ENCODE assay signal across 8 cellular contexts in the genomic region with DNA sequence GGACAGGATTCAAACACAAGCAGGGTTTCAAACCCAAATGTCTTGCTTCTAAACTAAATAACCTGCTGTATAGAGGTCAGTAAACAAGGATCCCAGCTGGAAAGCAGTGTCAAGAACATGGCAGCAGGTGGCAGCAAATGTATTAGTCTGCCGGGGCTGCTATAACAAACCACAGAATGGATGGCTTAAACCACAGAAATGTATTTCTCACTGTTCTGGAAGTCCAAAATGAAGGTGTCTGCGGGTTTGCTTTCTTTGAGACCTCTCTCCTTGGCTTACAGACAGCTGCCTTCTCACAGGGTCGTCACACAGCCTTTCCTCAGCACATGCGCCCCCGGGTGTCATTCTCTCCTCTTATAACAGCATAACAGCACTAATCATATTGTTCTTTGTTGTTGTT.
DNase-seq lines count a peak whose midpoint lies in the region; ATAC-seq and TF ChIP-seq lines count a peak whose summit lies in the region.

No MANE protein-coding gene starts in this region.

- H3K9me3 Mint-ChIP-seq in activated CD4-positive, alpha-beta T cell treated with anti-CD3 and anti-CD28 coated beads for 36 hours (ENCODE audit: low read depth) = no peaks in the 10 kb centered on the region

- H3K27ac Mint-ChIP-seq in activated CD4-positive, alpha-beta T cell treated with anti-CD3 and anti-CD28 coated beads for 36 hours = no peak overlapping the region

- H3K36me3 ChIP-seq in colonic mucosa = no peaks in the 10 kb centered on the region

- H3K4me3 Mint-ChIP-seq in activated CD4-positive, alpha-beta T cell treated with anti-CD3 and anti-CD28 coated beads for 36 hours = no peak overlapping the region

- H3K27ac ChIP-seq in colonic mucosa = no peak overlapping the region

- H3K27me3 ChIP-seq in colonic mucosa = no peaks in the 10 kb centered on the region

- POLR2A ChIA-PET in activated CD4-positive, alpha-beta T cell treated with anti-CD3 and anti-CD28 coated beads for 36 hours (lab: Charles Lee) = no interaction called here

- H3K27me3 Mint-ChIP-seq in activated CD4-positive, alpha-beta T cell treated with anti-CD3 and anti-CD28 coated beads for 36 hours = peaks cover 4% of the 10 kb centered on the region

- intact Hi-C loops in activated CD4-positive, alpha-beta T cell treated with anti-CD3 and anti-CD28 coated beads for 36 hours (cut with DNase I, micrococcal nuclease) = loop anchor here (1.0 to 10.0 kb wide), 4 partner anchors 133 to 276 kb away; no protein-coding TSS in a partner anchor
- intact Hi-C loops in colonic mucosa (cut with DNase I) = loop anchor here (5.0 kb wide), 2 partner anchors 136 to 274 kb away; no protein-coding TSS in a partner anchor

- peak; percentile 23 for ATAC-seq in activated CD4-positive, alpha-beta T cell treated with anti-CD3 and anti-CD28 coated beads for 36 hours
- ATAC-seq in HG02642 (IDR thresholded peaks at IDR 0.05; ENCODE audit: poor library complexity, unreplicated experiment) = peak; percentile 74

- peak; percentile 38 for TF ChIP-seq CTCF in colonic mucosa (IDR thresholded peaks at IDR 0.05)

- CTCF ChIA-PET in activated CD4-positive, alpha-beta T cell treated with anti-CD3 and anti-CD28 coated beads for 36 hours (lab: Charles Lee) = interaction anchor here (0.7 to 1.6 kb wide), 3 partner anchors 133 to 208 kb away, joined by 3 to 13 read pairs (median 3); no protein-coding TSS in a partner anchor

- DNase-seq in activated CD4-positive, alpha-beta T cell treated with anti-CD3 and anti-CD28 coated beads for 36 hours = peak; percentile 46
- no peak for DNase-seq in activated CD4-positive, alpha-beta T cell treated with anti-CD3 and anti-CD28 coated beads, Interleukin-2, amount 50 U/mL, for 1 hour
- DNase-seq in NCI-H748 (lab: John Stamatoyannopoulos, UW; ENCODE audit: unreplicated experiment) (peak; percentile 48), colonic mucosa (peak; percentile 41), medulla oblongata (ENCODE audit: extremely low spot score) (peak; percentile 35), NCI-H2081 (lab: John Stamatoyannopoulos, UW) (no peak)
- DNase-seq in activated CD8-positive, alpha-beta memory T cell treated with anti-CD3 and anti-CD28 coated beads, Interleukin-2, amount 50 U/mL, for 4 hours = no peak

- no peaks in the 10 kb centered on the region for H3K4me1 ChIP-seq in colonic mucosa

- H3K4me1 Mint-ChIP-seq in activated CD4-positive, alpha-beta T cell treated with anti-CD3 and anti-CD28 coated beads for 36 hours = no peaks in the 10 kb centered on the region

- no peak overlapping the region for H3K9ac ChIP-seq in colonic mucosa (ENCODE audit: low read depth in 2 of 2, low read length in 2 of 2)

- H3K4me3 ChIP-seq in colonic mucosa = no peak overlapping the region

- no peaks in the 10 kb centered on the region for H3K36me3 Mint-ChIP-seq in activated CD4-positive, alpha-beta T cell treated with anti-CD3 and anti-CD28 coated beads for 36 hours (ENCODE audit: low read depth)

- H3K9me3 ChIP-seq in colonic mucosa = no peaks in the 10 kb centered on the region

Comparison
In these comparisons a context has a peak if more than half of its experiments do, and no peak if none do; other contexts are left out.
1. DNase-seq: peak in activated CD4-positive, alpha-beta T cell treated with anti-CD3 and anti-CD28 coated beads for 36 hours (single experiment), NCI-H748 (single experiment), colonic mucosa (single experiment) and medulla oblongata (single experiment); none in activated CD4-positive, alpha-beta T cell treated with anti-CD3 and anti-CD28 coated beads, Interleukin-2, amount 50 U/mL, for 1 hour (single experiment), NCI-H2081 (0 of 2) and activated CD8-positive, alpha-beta memory T cell treated with anti-CD3 and anti-CD28 coated beads, Interleukin-2, amount 50 U/mL, for 4 hours (single experiment).